ENCODE assay signal across 14 cellular contexts in the genomic region with DNA sequence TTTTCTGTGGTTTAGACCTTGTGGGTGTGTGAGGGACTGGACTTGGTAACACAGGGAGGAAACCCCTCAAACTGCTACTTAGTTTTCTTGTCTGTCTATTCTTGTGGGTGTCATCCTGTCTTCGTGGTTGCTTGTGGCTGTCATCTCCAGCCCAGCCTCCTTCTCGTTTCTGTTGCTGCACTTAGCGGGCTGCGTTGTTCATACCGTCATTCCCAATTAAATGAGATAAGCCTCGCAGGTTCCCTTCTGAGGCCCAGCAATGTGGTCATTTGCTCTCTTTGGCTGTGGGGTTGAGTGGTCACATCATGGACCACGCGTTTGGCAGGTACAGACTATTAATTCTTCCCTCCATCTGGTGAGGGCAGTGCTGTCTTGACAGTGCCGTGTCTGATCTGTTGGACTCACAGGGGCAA. TPM values are rescaled to one million over a fixed set of nuclear protein-coding genes. Genes with fewer than 3 reads are reported as not detected.
DNase-seq lines count a peak whose midpoint lies in the region; ATAC-seq and TF ChIP-seq lines count a peak whose summit lies in the region.
"Had no signal": no experiment of that assay in that cellular context is flagged by ENCODE, and none has a peak within 500 bp of the region (broad histone marks: within the 10 kb centered on the region; RNA-seq: fewer than 3 reads in every experiment).

No MANE protein-coding gene starts in this region.

- no peak overlapping the region for H2AFZ ChIP-seq in IMR-90 (replicated peaks; ENCODE audit: low read length, poor library complexity)

- H4K5ac ChIP-seq in IMR-90 (ENCODE audit: low read depth, low read length): no peak overlapping the region

- dilution Hi-C loops in IMR-90 (cut with HindIII; ENCODE audit: low sequenced_read_pairs, unreplicated experiment): no loop called here

- no peak overlapping the region for H2BK120ac ChIP-seq in IMR-90 (ENCODE audit: low read depth, low read length)

- H3K9ac ChIP-seq in IMR-90 (ENCODE audit: low read depth, low read length): no peak overlapping the region

- intact Hi-C loops in IMR-90 (cut with micrococcal nuclease): no loop called here

- H2BK15ac ChIP-seq in IMR-90 (ENCODE audit: low read depth, low read length): no peak overlapping the region

- no peak for ATAC-seq in IMR-90 (ENCODE audit: low read depth)
- ATAC-seq in activated CD8-positive, alpha-beta T cell treated with anti-CD3 and anti-CD28 coated beads, Interleukin-2, amount 10 ng/mL, durations not matched to agents 7 days and 5 days: peak; percentile 75
- no peak for ATAC-seq in HG03025 (IDR thresholded peaks at IDR 0.05; ENCODE audit: low FRiP score, unreplicated experiment)

- H3K4me3 ChIP-seq in IMR-90 (ENCODE audit: insufficient read depth, low read depth, low read length): no peak overlapping the region
- H3K4me3 ChIP-seq: HAP-1, SJSA1 had no signal

- H2AK9ac ChIP-seq in IMR-90 (replicated peaks; ENCODE audit: low read depth, low read length, poor library complexity): no peak overlapping the region

- no peak for DNase-seq in activated T-cell treated with anti-CD3 and anti-CD28 coated beads, Interleukin-2, amount 50 U/mL, for 24 hours
- DNase-seq in activated T-cell treated with anti-CD3 and anti-CD28 coated beads for 4 hours: no peak
- DNase-seq in IMR-90: no peak
- peak; percentile 58 for DNase-seq in activated CD8-positive, alpha-beta T cell treated with anti-CD3 and anti-CD28 coated beads, Interleukin-2, amount 10 ng/mL, durations not matched to agents 7 days and 5 days
- peak; percentile 51 for DNase-seq in stimulated activated CD8-positive, alpha-beta memory T cell treated with anti-CD3 and anti-CD28 coated beads, Interleukin-4, amount 100 ng/mL, for 48 hours
- DNase-seq in NCI-H446 (lab: John Stamatoyannopoulos, UW): no peak
- no peak for DNase-seq in iPS-NIHi7 (ENCODE audit: extremely low spot score)
- DNase-seq: activated CD4-positive, CD25-positive, alpha-beta regulatory T cell treated with anti-CD3 and anti-CD28 coated beads, Interleukin-2, amount 50 U/mL, for 72 hours; NCI-H187 treated with DMSO at 0.1 percent for 48 hours; posterior cingulate gyrus had no signal

- H3K27ac ChIP-seq in IMR-90 (ENCODE audit: insufficient read depth, low read length): no peak overlapping the region
- H3K27ac ChIP-seq: SJSA1 had no signal

- H3K4me3 Mint-ChIP-seq in activated T-cell treated with anti-CD3 and anti-CD28 coated beads, Interleukin-2, amount 50 U/mL, for 24 hours: peak overlapping the region; percentile 41
- H3K4me3 Mint-ChIP-seq in activated CD8-positive, alpha-beta T cell treated with anti-CD3 and anti-CD28 coated beads, Interleukin-2, amount 10 ng/mL, durations not matched to agents 7 days and 5 days: no peak overlapping the region

- H3K27me3 ChIP-seq in IMR-90 (ENCODE audit: control insufficient read depth, insufficient read depth, low read length): no peaks in the 10 kb centered on the region
- H3K27me3 ChIP-seq: SJSA1 had no signal

- H4K8ac ChIP-seq in IMR-90 (ENCODE audit: low read depth in 2 of 2, low read length in 2 of 2): no peak overlapping the region

- H4K20me1 ChIP-seq in IMR-90 (ENCODE audit: insufficient read depth, low read length): peaks cover 78% of the 10 kb centered on the region

- H2BK20ac ChIP-seq in IMR-90 (ENCODE audit: low read depth, low read length): no peak overlapping the region

- peaks cover 34% of the 10 kb centered on the region for H3K4me1 ChIP-seq in IMR-90 (ENCODE audit: control insufficient read depth, insufficient read depth, low read length)

- WGBS in IMR-90 (ENCODE audit: extremely low coverage in 2 of 2, insufficient read length in 1 of 2), 2 experiments: no CpG with 5 or more reads among the region's 9 CpGs

- in situ Hi-C loops in IMR-90 (cut with MboI; ENCODE audit: low sequenced_read_pairs): loop anchor here (25.0 kb wide), 3 partner anchors 615 to 1135 kb away; partner anchors contain the start of gene AMOTL1

- no peak overlapping the region for H3K23ac ChIP-seq in IMR-90 (ENCODE audit: low read depth, low read length)

- H3K4me2 ChIP-seq in IMR-90 (ENCODE audit: low read depth, low read length): no peak overlapping the region

- no peak for TF ChIP-seq RAD21 in IMR-90 (IDR thresholded peaks at IDR 0.05; ENCODE audit: low read length)

- H3K18ac ChIP-seq in IMR-90 (ENCODE audit: low read depth, low read length): no peak overlapping the region

- H2BK5ac ChIP-seq in IMR-90 (ENCODE audit: low read depth, low read length, poor library complexity, severe bottlenecking): no peak overlapping the region

- H3K4ac ChIP-seq in IMR-90 (ENCODE audit: low read depth, low read length): no peak overlapping the region

- H3K4me1 Mint-ChIP-seq in activated T-cell treated with anti-CD3 and anti-CD28 coated beads, Interleukin-2, amount 50 U/mL, for 24 hours (ENCODE audit: low read depth): peaks cover 92% of the 10 kb centered on the region
- peaks cover 51% of the 10 kb centered on the region for H3K4me1 Mint-ChIP-seq in activated CD8-positive, alpha-beta T cell treated with anti-CD3 and anti-CD28 coated beads, Interleukin-2, amount 10 ng/mL, durations not matched to agents 7 days and 5 days (ENCODE audit: low read depth)

- H3K27ac Mint-ChIP-seq in activated T-cell treated with anti-CD3 and anti-CD28 coated beads, Interleukin-2, amount 50 U/mL, for 24 hours: peak overlapping the region; percentile 38
- no peak overlapping the region for H3K27ac Mint-ChIP-seq in activated CD8-positive, alpha-beta T cell treated with anti-CD3 and anti-CD28 coated beads, Interleukin-2, amount 10 ng/mL, durations not matched to agents 7 days and 5 days
- H3K27ac Mint-ChIP-seq: IgD-negative memory B cell had no signal

- peaks cover 45% of the 10 kb centered on the region for H3K9me1 ChIP-seq in IMR-90 (ENCODE audit: insufficient read depth, low read length)

- BruUV-seq in IMR-90 (replicated peaks; lab: Mats Ljungman, UMichigan): no TSS peak

- H2AK5ac ChIP-seq in IMR-90 (ENCODE audit: low read depth, low read length): peak overlapping the region; percentile 1; the same call in 1 of the 2 replicates

- no peaks in the 10 kb centered on the region for H3K36me3 ChIP-seq in IMR-90 (ENCODE audit: control insufficient read depth, insufficient read depth, low read length)
- H3K36me3 ChIP-seq: HAP-1, SJSA1 had no signal

- CTCF ChIA-PET in IMR-90 (lab: Yijun Ruan, JAX): no interaction called here
- CTCF ChIA-PET in activated CD8-positive, alpha-beta T cell treated with anti-CD3 and anti-CD28 coated beads, Interleukin-2, amount 10 ng/mL, durations not matched to agents 7 days and 5 days (lab: Charles Lee): no interaction called here

- no peak for TF ChIP-seq POLR2A in IMR-90 (IDR thresholded peaks at IDR 0.05; ENCODE audit: low read depth, low read length)

- TF ChIP-seq CTCF in IMR-90 (conservative IDR thresholded peaks at IDR 0.05; ENCODE audit: low read depth, low read length): no peak

- H3K56ac ChIP-seq in IMR-90 (ENCODE audit: extremely low read depth, insufficient read depth, low read length): no peak overlapping the region

- H4K91ac ChIP-seq in IMR-90 (ENCODE audit: insufficient read depth, low read depth, low read length): no peak overlapping the region

- no peaks in the 10 kb centered on the region for H3K9me3 ChIP-seq in IMR-90 (ENCODE audit: control insufficient read depth, insufficient read depth, low read length)
- H3K9me3 ChIP-seq: HAP-1, SJSA1 had no signal

- H3K36me3 Mint-ChIP-seq in activated T-cell treated with anti-CD3 and anti-CD28 coated beads, Interleukin-2, amount 50 U/mL, for 24 hours (ENCODE audit: low read depth): peaks cover 9% of the 10 kb centered on the region
- H3K36me3 Mint-ChIP-seq in activated CD8-positive, alpha-beta T cell treated with anti-CD3 and anti-CD28 coated beads, Interleukin-2, amount 10 ng/mL, durations not matched to agents 7 days and 5 days (ENCODE audit: low read depth): peaks cover 2% of the 10 kb centered on the region

- H3K79me1 ChIP-seq in IMR-90 (ENCODE audit: low read depth in 1 of 2, low read length in 2 of 2): peaks cover 54 to 91% of the 10 kb centered on the region in 2 experiments

- POLR2A ChIA-PET in IMR-90 (lab: Charles Lee; ENCODE audit: unreplicated experiment): no interaction called here
- POLR2A ChIA-PET in activated CD8-positive, alpha-beta T cell treated with anti-CD3 and anti-CD28 coated beads, Interleukin-2, amount 10 ng/mL, durations not matched to agents 7 days and 5 days (lab: Charles Lee): no interaction called here

- H3K14ac ChIP-seq in IMR-90 (replicated peaks; ENCODE audit: low read depth, low read length): no peak overlapping the region; the same call in 1 of the 2 replicates

- H3K27me3 Mint-ChIP-seq in activated T-cell treated with anti-CD3 and anti-CD28 coated beads, Interleukin-2, amount 50 U/mL, for 24 hours: no peaks in the 10 kb centered on the region
- no peaks in the 10 kb centered on the region for H3K27me3 Mint-ChIP-seq in activated CD8-positive, alpha-beta T cell treated with anti-CD3 and anti-CD28 coated beads, Interleukin-2, amount 10 ng/mL, durations not matched to agents 7 days and 5 days (ENCODE audit: low read depth)
- H3K27me3 Mint-ChIP-seq: IgD-negative memory B cell had no signal

- H3K9me3 Mint-ChIP-seq in activated T-cell treated with anti-CD3 and anti-CD28 coated beads, Interleukin-2, amount 50 U/mL, for 24 hours: no peaks in the 10 kb centered on the region
- no peaks in the 10 kb centered on the region for H3K9me3 Mint-ChIP-seq in activated CD8-positive, alpha-beta T cell treated with anti-CD3 and anti-CD28 coated beads, Interleukin-2, amount 10 ng/mL, durations not matched to agents 7 days and 5 days (ENCODE audit: insufficient read depth)
- H3K9me3 Mint-ChIP-seq: IgD-negative memory B cell had no signal

TF ChIP-seq in IMR-90, 13 proteins besides CTCF, POLR2A, EP300 and RAD21 (continues in another document):
- TF ChIP-seq RFX5 (IDR thresholded peaks at IDR 0.05; ENCODE audit: low read depth, low read length): no peak
- no peak for TF ChIP-seq SMC3 (IDR thresholded peaks at IDR 0.05; ENCODE audit: low read depth, low read length)
- TF ChIP-seq CHD1 (IDR thresholded peaks at IDR 0.05; ENCODE audit: low read depth, low read length): no peak
- TF ChIP-seq MAFK (IDR thresholded peaks at IDR 0.05; ENCODE audit: low read depth, low read length): no peak
- no peak for TF ChIP-seq CEBPB (IDR thresholded peaks at IDR 0.05; ENCODE audit: low read depth, low read length)
- TF ChIP-seq MAZ (IDR thresholded peaks at IDR 0.05; ENCODE audit: borderline replicate concordance, low read depth, low read length): no peak
- TF ChIP-seq BHLHE40 (IDR thresholded peaks at IDR 0.05; ENCODE audit: low read depth, low read length): no peak

RNA-seq across cellular contexts. Expression of gene PANX1, which starts 18.8 kb away (rescaled TPM):
- total RNA-seq in IMR-90 (2012; rRNA removed): 70.3 and 70.8 TPM in 2 replicates
- 26.3 and 29.8 TPM in 2 replicates for polyA plus RNA-seq in IMR-90 (2012; rRNA removed)
- polyA plus RNA-seq in IMR-90 (2012; cell fraction: cytosol; rRNA removed): 13.5 and 16.4 TPM in 2 replicates
- 5.1 and 13.1 TPM in 2 replicates for polyA plus RNA-seq in IMR-90 (2012; cell fraction: nucleus; rRNA removed; ENCODE audit: low replicate concordance)
- total RNA-seq in activated CD8-positive, alpha-beta T cell treated with anti-CD3 and anti-CD28 coated beads, Interleukin-2, amount 10 ng/mL, durations not matched to agents 7 days and 5 days: 10 to 100 TPM; 12.0 to 13.0 TPM

Comparison
In these comparisons a context has a peak if more than half of its experiments do, and no peak if none do; other contexts are left out.
1. DNase-seq: peak in activated CD8-positive, alpha-beta T cell treated with anti-CD3 and anti-CD28 coated beads, Interleukin-2, amount 10 ng/mL, durations not matched to agents 7 days and 5 days (single experiment) and stimulated activated CD8-positive, alpha-beta memory T cell treated with anti-CD3 and anti-CD28 coated beads, Interleukin-4, amount 100 ng/mL, for 48 hours (single experiment); none in activated T-cell treated with anti-CD3 and anti-CD28 coated beads, Interleukin-2, amount 50 U/mL, for 24 hours (single experiment), activated T-cell treated with anti-CD3 and anti-CD28 coated beads for 4 hours (single experiment), IMR-90 (single experiment), NCI-H446 (0 of 2) and iPS-NIHi7 (single experiment).